Comparison of ENCODE assay signal across 25 cellular contexts in genomic region chr20:47102629-47103028, GRCh38.
DNase-seq lines count a peak whose midpoint lies in the region; ATAC-seq and TF ChIP-seq lines count a peak whose summit lies in the region.
"Had no signal": no experiment of that assay in that cellular context is flagged by ENCODE, and none has a peak within 500 bp of the region (broad histone marks: within the 10 kb centered on the region; RNA-seq: fewer than 3 reads in every experiment).

No MANE protein-coding gene starts in this region.

- H3K36me3 ChIP-seq in body of pancreas (replicated peaks in 1 of 2; ENCODE audit: insufficient read depth in 1 of 2, low read depth in 2 of 2) (no peaks in the 10 kb centered on the region), heart left ventricle (no peaks in the 10 kb centered on the region), gastrocnemius medialis (no peaks in the 10 kb centered on the region)
- H3K36me3 ChIP-seq: brain microvascular endothelial cell, HAP-1 had no signal

- H3K27ac ChIP-seq in body of pancreas: no peak overlapping the region
- peak overlapping the region in 5 of 12 donors; percentile 1 to 57 (median 36) for H3K27ac ChIP-seq in heart left ventricle
- peak overlapping the region; percentile 27 to 67 (median 61) for H3K27ac ChIP-seq in gastrocnemius medialis
- H3K27ac ChIP-seq: brain microvascular endothelial cell had no signal

- intact Hi-C loops in body of pancreas (cut with DNase I): no loop called here
- intact Hi-C loops in heart left ventricle (cut with DNase I): no loop called here
- intact Hi-C loops in gastrocnemius medialis (cut with DNase I; ENCODE audit: low total_unique reads): no loop called here

- H3K4me3 ChIP-seq in body of pancreas: no peak overlapping the region
- H3K4me3 ChIP-seq in heart left ventricle: no peak overlapping the region
- H3K4me3 ChIP-seq in gastrocnemius medialis: no peak overlapping the region
- H3K4me3 ChIP-seq: HAP-1, lung, mucosa of descending colon, tibial nerve had no signal

- in situ Hi-C loops in gastrocnemius medialis (cut with MboI; ENCODE audit: low sequenced_read_pairs in 4 of 4): no loop called here

- H3K36me3 Mint-ChIP-seq in activated naive CD4-positive, alpha-beta T cell treated with anti-CD3 and anti-CD28 coated beads, Interleukin-2, amount 50 U/mL, for 72 hours: no peaks in the 10 kb centered on the region
- H3K36me3 Mint-ChIP-seq: activated naive CD4-positive, alpha-beta T cell treated with anti-CD3 and anti-CD28 coated beads, Interleukin-2, amount 10 ng/mL, durations not matched to agents 7 days and 5 days; natural killer cell treated with Interleukin-12 subunit alpha and Interleukin-12 subunit beta and Interleukin-15 and Interleukin-18, amount 100 ng/mL, for 72 hours; stimulated activated effector memory CD8-positive, alpha-beta T cell treated with anti-CD3 and anti-CD28 coated beads, Interleukin-12 subunit alpha, Interleukin-12 subunit beta, amount 100 ng/mL, for 72 hours had no signal

- no peak for TF ChIP-seq POLR2A in body of pancreas (IDR thresholded peaks at IDR 0.05)
- no peak for TF ChIP-seq POLR2A in heart left ventricle (IDR thresholded peaks at IDR 0.05)
- TF ChIP-seq POLR2A in gastrocnemius medialis (IDR thresholded peaks at IDR 0.05): no peak

- H3K9me3 ChIP-seq in body of pancreas (peaks cover 0 to 3% (median 0%) of the 10 kb centered on the region in 3 donors), heart left ventricle (peaks cover 0 to 17% (median 0%) of the 10 kb centered on the region in 12 donors), gastrocnemius medialis (no peaks in the 10 kb centered on the region)
- H3K9me3 ChIP-seq: HAP-1, mucosa of descending colon, SK-N-SH had no signal

- H3K27me3 ChIP-seq in body of pancreas (no peaks in the 10 kb centered on the region), heart left ventricle (peaks cover 0 to 4% (median 0%) of the 10 kb centered on the region in 9 donors), gastrocnemius medialis (no peaks in the 10 kb centered on the region)
- H3K27me3 ChIP-seq: brain microvascular endothelial cell, tibial nerve had no signal

- H3K27ac Mint-ChIP-seq in activated naive CD4-positive, alpha-beta T cell treated with anti-CD3 and anti-CD28 coated beads, Interleukin-2, amount 50 U/mL, for 72 hours: no peak overlapping the region
- H3K27ac Mint-ChIP-seq: activated CD8-positive, alpha-beta memory T cell treated with anti-CD3 and anti-CD28 coated beads, Interleukin-2, amount 10 ng/mL, durations not matched to agents 7 days and 5 days; activated naive CD4-positive, alpha-beta T cell treated with anti-CD3 and anti-CD28 coated beads, Interleukin-2, amount 10 ng/mL, durations not matched to agents 7 days and 5 days; natural killer cell treated with Interleukin-12 subunit alpha and Interleukin-12 subunit beta and Interleukin-15 and Interleukin-18, amount 100 ng/mL, for 72 hours; stimulated activated effector memory CD8-positive, alpha-beta T cell treated with anti-CD3 and anti-CD28 coated beads, Interleukin-12 subunit alpha, Interleukin-12 subunit beta, amount 100 ng/mL, for 72 hours had no signal

- 76 to 81% methylated on average over 2 of the region's 2 CpGs for WGBS in body of pancreas, 2 donors
- 31 to 43% (median 32%) methylated on average over 2 of the region's 2 CpGs for WGBS in heart left ventricle, 4 donors

- ATAC-seq in body of pancreas: peak; percentile 50
- ATAC-seq in heart left ventricle: peak; percentile 63 to 93 (median 83)
- ATAC-seq in gastrocnemius medialis: peak; percentile 68 to 75
- ATAC-seq in activated naive CD4-positive, alpha-beta T cell treated with anti-CD3 and anti-CD28 coated beads, Interleukin-2, amount 50 U/mL, for 72 hours: no peak
- ATAC-seq: activated CD8-positive, alpha-beta memory T cell treated with anti-CD3 and anti-CD28 coated beads, Interleukin-2, amount 10 ng/mL, durations not matched to agents 7 days and 5 days; mucosa of descending colon; natural killer cell treated with Interleukin-12 subunit alpha and Interleukin-12 subunit beta and Interleukin-15 and Interleukin-18, amount 100 ng/mL, for 72 hours; stimulated activated effector memory CD8-positive, alpha-beta T cell treated with anti-CD3 and anti-CD28 coated beads, Interleukin-12 subunit alpha, Interleukin-12 subunit beta, amount 100 ng/mL, for 72 hours had no signal

- DNase-seq in M059J (ENCODE audit: low read depth) (peak; percentile 24), body of pancreas (peak in 1 of 4 donors; percentile 6), heart left ventricle (peak in 4 of 5 donors; percentile 29 to 51 (median 47)), gastrocnemius medialis (peak; percentile 27 to 73), epidermal melanocyte (ENCODE audit: insufficient read length, low spot score) (no peak), NCI-H2196 treated with DMSO at 0.1 percent for 48 hours (lab: John Stamatoyannopoulos, UW; ENCODE audit: unreplicated experiment) (no peak)
- no peak for DNase-seq in activated naive CD4-positive, alpha-beta T cell treated with anti-CD3 and anti-CD28 coated beads, Interleukin-2, amount 50 U/mL, for 72 hours (ENCODE audit: low spot score in 2 of 2)
- DNase-seq: activated CD4-positive, alpha-beta T cell treated with anti-CD3 and anti-CD28 coated beads, Interleukin-2, amount 50 U/mL, for 4 hours; activated CD8-positive, alpha-beta memory T cell treated with anti-CD3 and anti-CD28 coated beads, Interleukin-2, amount 10 ng/mL, durations not matched to agents 7 days and 5 days; activated naive CD4-positive, alpha-beta T cell treated with anti-CD3 and anti-CD28 coated beads, Interleukin-2, amount 10 ng/mL, durations not matched to agents 7 days and 5 days; amniotic stem cell; brain microvascular endothelial cell; C1 segment of cervical spinal cord; Karpas-422; kidney glomerular epithelial cell; mucosa of descending colon; NCI-H1417 treated with DMSO at 0.1 percent for 48 hours; NCI-H2081; occipital lobe; SK-N-SH had no signal

- H3K9me3 Mint-ChIP-seq in activated naive CD4-positive, alpha-beta T cell treated with anti-CD3 and anti-CD28 coated beads, Interleukin-2, amount 50 U/mL, for 72 hours: peaks cover 4 to 6% of the 10 kb centered on the region in 2 donors
- H3K9me3 Mint-ChIP-seq: natural killer cell treated with Interleukin-12 subunit alpha and Interleukin-12 subunit beta and Interleukin-15 and Interleukin-18, amount 100 ng/mL, for 72 hours had no signal

- TF ChIP-seq CTCF in body of pancreas (IDR thresholded peaks at IDR 0.05): no peak
- no peak for TF ChIP-seq CTCF in heart left ventricle (IDR thresholded peaks at IDR 0.05)
- TF ChIP-seq CTCF in gastrocnemius medialis (IDR thresholded peaks at IDR 0.05 in 4 of 5, conservative IDR thresholded peaks at IDR 0.05 in 1 of 5): no peak

- H3K4me1 ChIP-seq in body of pancreas (no peaks in the 10 kb centered on the region), heart left ventricle (peaks cover 0 to 24% (median 7%) of the 10 kb centered on the region in 12 donors), gastrocnemius medialis (peaks cover 0 to 11% of the 10 kb centered on the region in 2 donors)
- H3K4me1 ChIP-seq: HAP-1, tibial nerve had no signal

Comparison
In these comparisons a context has a peak if more than half of its experiments do, and no peak if none do; other contexts are left out.
1. DNase-seq: peak in M059J (single experiment), heart left ventricle (4 of 5) and gastrocnemius medialis (2 of 2); none in epidermal melanocyte (single experiment), NCI-H2196 treated with DMSO at 0.1 percent for 48 hours (single experiment) and activated naive CD4-positive, alpha-beta T cell treated with anti-CD3 and anti-CD28 coated beads, Interleukin-2, amount 50 U/mL, for 72 hours (0 of 2).
2. ATAC-seq: peak in body of pancreas (single experiment), heart left ventricle (4 of 4) and gastrocnemius medialis (2 of 2); none in activated naive CD4-positive, alpha-beta T cell treated with anti-CD3 and anti-CD28 coated beads, Interleukin-2, amount 50 U/mL, for 72 hours (0 of 2).
3. H3K27ac ChIP-seq: peak in gastrocnemius medialis (4 of 4); none in body of pancreas (0 of 4).